ENCODE assay signal across 1 cellular context in genomic region chr3:99624536-99625236, GRCh38.
TF ChIP-seq lines count a peak whose summit lies in the region.

No MANE protein-coding gene starts in this region.

TF ChIP-seq in GM23338, 12 proteins besides CTCF, POLR2A, EP300 and RAD21 (continued from another document):
- TF ChIP-seq REST (IDR thresholded peaks at IDR 0.05; ENCODE audit: unreplicated experiment) (no peak), POLR2AphosphoS5 (IDR thresholded peaks at IDR 0.05; ENCODE audit: low read depth) (no peak), ETS1 (IDR thresholded peaks at IDR 0.05) (no peak), STAT1 (IDR thresholded peaks at IDR 0.05; ENCODE audit: unreplicated experiment) (no peak), ZNF114 (CRISPR knock-in tag; IDR thresholded peaks at IDR 0.05) (no peak), ZNF331 (CRISPR knock-in tag; IDR thresholded peaks at IDR 0.05; ENCODE audit: low read depth) (no peak)
